In genomic region chr2:10844083-10844482, GRCh38 we compare ENCODE assay signal across 9 cellular contexts. TPM values are rescaled to one million over a fixed set of nuclear protein-coding genes. Genes with fewer than 3 reads are reported as not detected.
DNase-seq lines count a peak whose midpoint lies in the region; ATAC-seq and TF ChIP-seq lines count a peak whose summit lies in the region.
"Had no signal": no experiment of that assay in that cellular context is flagged by ENCODE, and none has a peak within 500 bp of the region (broad histone marks: within the 10 kb centered on the region; RNA-seq: fewer than 3 reads in every experiment).

No MANE protein-coding gene starts in this region.

- no peak overlapping the region for H3K27ac ChIP-seq in OCI-LY7 (ENCODE audit: low read depth, low read length, poor library complexity, severe bottlenecking)

- peak; percentile 81 for ATAC-seq in esophagus mucosa
- no peak for ATAC-seq in activated CD4-positive, alpha-beta T cell treated with anti-CD3 and anti-CD28 coated beads for 36 hours

- H3K9ac ChIP-seq in NT2/D1 (ENCODE audit: insufficient read length, low read depth): no peak overlapping the region

- POLR2A ChIA-PET in OCI-LY7 (lab: Charles Lee): no interaction called here
- POLR2A ChIA-PET in activated CD4-positive, alpha-beta T cell treated with anti-CD3 and anti-CD28 coated beads for 36 hours (lab: Charles Lee): no interaction called here

- H3K4me1 Mint-ChIP-seq in activated CD4-positive, alpha-beta T cell treated with anti-CD3 and anti-CD28 coated beads for 36 hours: no peaks in the 10 kb centered on the region

- no TSS peak for BruUV-seq in OCI-LY7 (replicated peaks; lab: Mats Ljungman, UMichigan)

- H3K4me3 ChIP-seq in NT2/D1 (ENCODE audit: insufficient read length, low read depth) (no peak overlapping the region), OCI-LY7 (ENCODE audit: low read depth, low read length, poor library complexity, severe bottlenecking) (no peak overlapping the region)

- peaks cover 19% of the 10 kb centered on the region for H3K9me3 Mint-ChIP-seq in activated CD4-positive, alpha-beta T cell treated with anti-CD3 and anti-CD28 coated beads for 36 hours (ENCODE audit: low read depth)

- H3K9me3 ChIP-seq in NT2/D1 (ENCODE audit: insufficient read depth, low read length) (peaks cover 4% of the 10 kb centered on the region; the same call in 1 of the 2 replicates), OCI-LY7 (ENCODE audit: low read length) (no peaks in the 10 kb centered on the region)

- peaks cover 4% of the 10 kb centered on the region for H3K27me3 Mint-ChIP-seq in activated CD4-positive, alpha-beta T cell treated with anti-CD3 and anti-CD28 coated beads for 36 hours

- TF ChIP-seq CTCF in OCI-LY7 (conservative IDR thresholded peaks at IDR 0.05; ENCODE audit: low read length): no peak

- H3K9me2 ChIP-seq in OCI-LY7 (ENCODE audit: insufficient read depth, low read length): no peaks in the 10 kb centered on the region

- intact Hi-C loops in OCI-LY7 (cut with micrococcal nuclease; ENCODE audit: unreplicated experiment): no loop called here
- intact Hi-C loops in activated CD4-positive, alpha-beta T cell treated with anti-CD3 and anti-CD28 coated beads for 36 hours (cut with DNase I, micrococcal nuclease): no loop called here

- CTCF ChIA-PET in OCI-LY7 (lab: Charles Lee; ENCODE audit: unreplicated experiment): no interaction called here
- CTCF ChIA-PET in activated CD4-positive, alpha-beta T cell treated with anti-CD3 and anti-CD28 coated beads for 36 hours (lab: Charles Lee): interaction anchor here (0.7 to 1.4 kb wide), 6 partner anchors 9 to 281 kb away, joined by 3 to 4 read pairs (median 4); no protein-coding TSS in a partner anchor

- H3K4me2 ChIP-seq in OCI-LY7 (ENCODE audit: low read length): no peak overlapping the region

- no peaks in the 10 kb centered on the region for H4K20me1 ChIP-seq in OCI-LY7 (ENCODE audit: insufficient read depth, low read length)

- peak; percentile 83 for DNase-seq in D341Med (ENCODE audit: low spot score)
- peak; percentile 57 for DNase-seq in NT2/D1 (ENCODE audit: low read depth, low spot score)
- DNase-seq in midbrain (lab: John Stamatoyannopoulos, UW): peak; percentile 15
- DNase-seq in OCI-LY7 (ENCODE audit: low spot score): no peak
- DNase-seq in activated CD4-positive, alpha-beta T cell treated with anti-CD3 and anti-CD28 coated beads for 36 hours: no peak
- no peak for DNase-seq in stimulated activated CD4-positive, alpha-beta T cell treated with anti-CD3 and anti-CD28 coated beads, Interleukin-2, amount 100 ng/mL, for 24 hours
- DNase-seq in DMS114 treated with DMSO at 0.1 percent for 48 hours (lab: John Stamatoyannopoulos, UW; ENCODE audit: unreplicated experiment): no peak

- H3K27me3 ChIP-seq in NT2/D1 (ENCODE audit: insufficient read depth, insufficient read length): no peaks in the 10 kb centered on the region

- no peaks in the 10 kb centered on the region for H3K36me3 ChIP-seq in NT2/D1 (ENCODE audit: insufficient read depth, insufficient read length, low read length)
- no peaks in the 10 kb centered on the region for H3K36me3 ChIP-seq in OCI-LY7 (ENCODE audit: insufficient read depth, low read length)

- no peak overlapping the region for H2AFZ ChIP-seq in OCI-LY7 (ENCODE audit: low read length)

- H3K4me1 ChIP-seq in NT2/D1 (ENCODE audit: insufficient read depth, insufficient read length): peaks cover 8% of the 10 kb centered on the region
- H3K4me1 ChIP-seq in OCI-LY7 (ENCODE audit: insufficient read depth, low read length, poor library complexity, severe bottlenecking): no peaks in the 10 kb centered on the region

- no peaks in the 10 kb centered on the region for H3K36me3 Mint-ChIP-seq in activated CD4-positive, alpha-beta T cell treated with anti-CD3 and anti-CD28 coated beads for 36 hours (ENCODE audit: low read depth)

- H3K27ac Mint-ChIP-seq in activated CD4-positive, alpha-beta T cell treated with anti-CD3 and anti-CD28 coated beads for 36 hours: no peak overlapping the region
- H3K27ac Mint-ChIP-seq: nephron had no signal

- H3K4me3 Mint-ChIP-seq in activated CD4-positive, alpha-beta T cell treated with anti-CD3 and anti-CD28 coated beads for 36 hours: no peak overlapping the region

- no peaks in the 10 kb centered on the region for H3K79me2 ChIP-seq in OCI-LY7 (ENCODE audit: insufficient read depth, low read depth, low read length)

RNA-seq across cellular contexts. Expression of gene PDIA6, which starts 31.5 kb away (rescaled TPM):
- total RNA-seq in esophagus mucosa: 90.4 TPM
- 171 and 192 TPM in 2 replicates for total RNA-seq in OCI-LY7 (2014; rRNA removed; shearing (Covaris generic))
- total RNA-seq in OCI-LY7 (2022): 132 and 150 TPM in 2 replicates
- total RNA-seq in activated CD4-positive, alpha-beta T cell treated with anti-CD3 and anti-CD28 coated beads for 36 hours: 100 to 1,000 TPM; 123 to 157 TPM

Comparison
In these comparisons a context has a peak if more than half of its experiments do, and no peak if none do; other contexts are left out.
1. DNase-seq: peak in D341Med (single experiment), NT2/D1 (single experiment) and midbrain (single experiment); none in OCI-LY7 (single experiment), activated CD4-positive, alpha-beta T cell treated with anti-CD3 and anti-CD28 coated beads for 36 hours (single experiment), stimulated activated CD4-positive, alpha-beta T cell treated with anti-CD3 and anti-CD28 coated beads, Interleukin-2, amount 100 ng/mL, for 24 hours (0 of 2) and DMS114 treated with DMSO at 0.1 percent for 48 hours (single experiment).